20 cellular contexts compared by ENCODE assay signal in genomic region chr2:37683241-37683640, GRCh38. TPM values are rescaled to one million over a fixed set of nuclear protein-coding genes. Genes with fewer than 3 reads are reported as not detected.
A peak's percentile ranks its signal among the peaks of the same experiment; 100 is the strongest.
DNase-seq lines count a peak whose midpoint lies in the region; ATAC-seq and TF ChIP-seq lines count a peak whose summit lies in the region.
"Had no signal": no experiment of that assay in that cellular context is flagged by ENCODE, and none has a peak within 500 bp of the region (broad histone marks: within the 10 kb centered on the region; RNA-seq: fewer than 3 reads in every experiment).

No MANE protein-coding gene starts in this region.

- TF ChIP-seq CTCF in PC-3 (conservative IDR thresholded peaks at IDR 0.05; ENCODE audit: low read depth, low read length), result no peak
- TF ChIP-seq CTCF in natural killer cell (IDR thresholded peaks at IDR 0.05), result no peak
- TF ChIP-seq CTCF in gastroesophageal sphincter (IDR thresholded peaks at IDR 0.05), result no peak
- no peak for TF ChIP-seq CTCF in testis (IDR thresholded peaks at IDR 0.05)

- no peak for ATAC-seq in activated T-cell treated with anti-CD3 and anti-CD28 coated beads, Interleukin-2, amount 50 U/mL, for 72 hours (replicated peaks in 1 of 2)
- ATAC-seq in PC-3, result no peak
- no peak for ATAC-seq in natural killer cell
- ATAC-seq in HG02885 (IDR thresholded peaks at IDR 0.05; ENCODE audit: poor library complexity, unreplicated experiment), result no peak
- ATAC-seq in gastroesophageal sphincter, result no peak
- ATAC-seq: body of pancreas, Right ventricle myocardium inferior, sciatic nerve, WTC11 had no signal

- peaks cover 6 to 11% of the 10 kb centered on the region in 2 donors for H3K36me3 Mint-ChIP-seq in activated T-cell treated with anti-CD3 and anti-CD28 coated beads, Interleukin-2, amount 50 U/mL, for 72 hours (ENCODE audit: insufficient read depth in 2 of 2)
- peaks cover 15% of the 10 kb centered on the region for H3K36me3 Mint-ChIP-seq in activated naive CD8-positive, alpha-beta T cell treated with anti-CD3 and anti-CD28 coated beads for 36 hours
- peaks cover 8% of the 10 kb centered on the region for H3K36me3 Mint-ChIP-seq in natural killer cell
- H3K36me3 Mint-ChIP-seq: WTC11 had no signal

- no peak for DNase-seq in activated T-cell treated with anti-CD3 and anti-CD28 coated beads, Interleukin-2, amount 50 U/mL, for 72 hours
- DNase-seq in activated T-cell treated with anti-CD3 and anti-CD28 coated beads, Interleukin-2, amount 50 U/mL, for 48 hours, result no peak
- DNase-seq in PC-3, result no peak
- DNase-seq in activated naive CD8-positive, alpha-beta T cell treated with anti-CD3 and anti-CD28 coated beads for 36 hours, result no peak
- DNase-seq in natural killer cell, result no peak
- DNase-seq in testis, result no peak
- DNase-seq: ACHN; activated naive CD4-positive, alpha-beta T cell treated with anti-CD3 and anti-CD28 coated beads, Interleukin-2, amount 50 U/mL, for 16 hours; body of pancreas; effector memory CD4-positive, alpha-beta T cell; NCI-H2171 treated with DMSO at 0.1 percent for 48 hours; nephron progenitor cell; SW 1271 had no signal

- no peaks in the 10 kb centered on the region for H4K20me1 ChIP-seq in PC-3 (ENCODE audit: low read length)

- 88 to 91% methylated on average over 3 of the region's 3 CpGs for WGBS in gastroesophageal sphincter (ENCODE audit: low coverage in 1 of 2), 2 donors
- WGBS in testis, 2 donors, result 86 to 95% methylated on average over 3 of the region's 3 CpGs

- H3K9me2 ChIP-seq in PC-3 (replicated peaks; ENCODE audit: low read length), result no peaks in the 10 kb centered on the region

- no peak overlapping the region for H3K9ac ChIP-seq in PC-3 (ENCODE audit: low read length)
- H3K9ac ChIP-seq: parathyroid adenoma had no signal

- no TSS peak for BruUV-seq in PC-3 (replicated peaks; lab: Mats Ljungman, UMichigan)

- peak overlapping the region; percentile 25 to 84 for H3K4me3 Mint-ChIP-seq in activated T-cell treated with anti-CD3 and anti-CD28 coated beads, Interleukin-2, amount 50 U/mL, for 72 hours
- H3K4me3 Mint-ChIP-seq in activated naive CD8-positive, alpha-beta T cell treated with anti-CD3 and anti-CD28 coated beads for 36 hours, result no peak overlapping the region
- H3K4me3 Mint-ChIP-seq in natural killer cell, result peak overlapping the region; percentile 80
- H3K4me3 Mint-ChIP-seq: nephron progenitor cell, WTC11 had no signal

- H3K4me1 ChIP-seq in PC-3 (ENCODE audit: insufficient read depth, low read length), result peaks cover 8% of the 10 kb centered on the region; the same call in 1 of the 2 replicates
- H3K4me1 ChIP-seq in gastroesophageal sphincter, result peaks cover 0 to under 1% (median 0%) of the 10 kb centered on the region in 3 donors
- H3K4me1 ChIP-seq in testis, result no peaks in the 10 kb centered on the region
- H3K4me1 ChIP-seq: body of pancreas, parathyroid adenoma had no signal

- POLR2A ChIA-PET in PC-3 (lab: Charles Lee; ENCODE audit: unreplicated experiment), result no interaction called here

- H3K79me2 ChIP-seq in PC-3 (ENCODE audit: low read length), result no peaks in the 10 kb centered on the region
- H3K79me2 ChIP-seq: parathyroid adenoma had no signal

- H3K4me2 ChIP-seq in PC-3 (ENCODE audit: low read length), result no peak overlapping the region

- H3K4me3 ChIP-seq in PC-3 (ENCODE audit: low read length), result no peak overlapping the region
- H3K4me3 ChIP-seq in gastroesophageal sphincter, result no peak overlapping the region
- no peak overlapping the region for H3K4me3 ChIP-seq in testis
- H3K4me3 ChIP-seq: body of pancreas had no signal

- H3K27ac Mint-ChIP-seq in activated T-cell treated with anti-CD3 and anti-CD28 coated beads, Interleukin-2, amount 50 U/mL, for 72 hours, result peak overlapping the region; percentile 99
- peak overlapping the region; percentile 94 for H3K27ac Mint-ChIP-seq in activated naive CD8-positive, alpha-beta T cell treated with anti-CD3 and anti-CD28 coated beads for 36 hours
- H3K27ac Mint-ChIP-seq in natural killer cell, result peak overlapping the region; percentile 90 to 92
- H3K27ac Mint-ChIP-seq: nephron progenitor cell, WTC11 had no signal

- peaks cover 7 to 11% of the 10 kb centered on the region in 2 donors for H3K9me3 Mint-ChIP-seq in activated T-cell treated with anti-CD3 and anti-CD28 coated beads, Interleukin-2, amount 50 U/mL, for 72 hours
- H3K9me3 Mint-ChIP-seq in activated naive CD8-positive, alpha-beta T cell treated with anti-CD3 and anti-CD28 coated beads for 36 hours, result peaks cover 20% of the 10 kb centered on the region
- H3K9me3 Mint-ChIP-seq in natural killer cell, result peaks cover 2 to 5% of the 10 kb centered on the region in 2 donors
- H3K9me3 Mint-ChIP-seq: nephron progenitor cell, WTC11 had no signal

- H3K36me3 ChIP-seq in PC-3 (ENCODE audit: low read depth, low read length), result peaks cover 6% of the 10 kb centered on the region; the same call in 1 of the 2 replicates
- no peaks in the 10 kb centered on the region for H3K36me3 ChIP-seq in gastroesophageal sphincter
- H3K36me3 ChIP-seq in testis (ENCODE audit: low read depth, missing control alignments), result no peaks in the 10 kb centered on the region

- H3K27me3 ChIP-seq in PC-3 (ENCODE audit: low read length) (no peaks in the 10 kb centered on the region), gastroesophageal sphincter (no peaks in the 10 kb centered on the region), testis (no peaks in the 10 kb centered on the region)
- H3K27me3 ChIP-seq: body of pancreas had no signal

- CTCF ChIA-PET in PC-3 (lab: Charles Lee), result no interaction called here

- H3K9me3 ChIP-seq in PC-3 (ENCODE audit: low read length) (peaks cover 16% of the 10 kb centered on the region), gastroesophageal sphincter (no peaks in the 10 kb centered on the region), testis (no peaks in the 10 kb centered on the region)
- H3K9me3 ChIP-seq: body of pancreas had no signal

- H2AFZ ChIP-seq in PC-3 (ENCODE audit: low read length), result no peak overlapping the region
- H2AFZ ChIP-seq: parathyroid adenoma had no signal

- peaks cover 8% of the 10 kb centered on the region for H3F3A ChIP-seq in PC-3 (ENCODE audit: low read length, unreplicated experiment)

- TF ChIP-seq EP300 in gastroesophageal sphincter (IDR thresholded peaks at IDR 0.05), result no peak

- H3K27ac ChIP-seq in PC-3 (ENCODE audit: low read length), result peak overlapping the region; percentile 69
- no peak overlapping the region for H3K27ac ChIP-seq in gastroesophageal sphincter
- no peak overlapping the region for H3K27ac ChIP-seq in testis
- H3K27ac ChIP-seq: body of pancreas, C4-2B, parathyroid adenoma had no signal

- H3K27me3 Mint-ChIP-seq in activated T-cell treated with anti-CD3 and anti-CD28 coated beads, Interleukin-2, amount 50 U/mL, for 72 hours (ENCODE audit: low read depth), result no peaks in the 10 kb centered on the region
- H3K27me3 Mint-ChIP-seq in activated naive CD8-positive, alpha-beta T cell treated with anti-CD3 and anti-CD28 coated beads for 36 hours, result no peaks in the 10 kb centered on the region
- no peaks in the 10 kb centered on the region for H3K27me3 Mint-ChIP-seq in natural killer cell (ENCODE audit: low read depth in 2 of 2)

- TF ChIP-seq POLR2A in gastroesophageal sphincter (IDR thresholded peaks at IDR 0.05) (no peak), testis (IDR thresholded peaks at IDR 0.05) (no peak)

- H3K4me1 Mint-ChIP-seq in activated T-cell treated with anti-CD3 and anti-CD28 coated beads, Interleukin-2, amount 50 U/mL, for 72 hours (ENCODE audit: low read depth), result peaks cover 48% of the 10 kb centered on the region
- peaks cover 25% of the 10 kb centered on the region for H3K4me1 Mint-ChIP-seq in activated naive CD8-positive, alpha-beta T cell treated with anti-CD3 and anti-CD28 coated beads for 36 hours
- peaks cover 29 to 37% of the 10 kb centered on the region in 2 donors for H3K4me1 Mint-ChIP-seq in natural killer cell
- H3K4me1 Mint-ChIP-seq: nephron progenitor cell, WTC11 had no signal

- intact Hi-C loops in PC-3 (cut with micrococcal nuclease) (no loop called here), natural killer cell (cut with micrococcal nuclease) (loop anchor here (5.0 kb wide), 1 partner anchor 36 kb away; no protein-coding TSS in a partner anchor), testis (cut with DNase I; ENCODE audit: low total_unique reads) (no loop called here)

RNA-seq across cellular contexts. Expression of gene CDC42EP3, which starts 11.8 kb away (rescaled TPM):
- 10 to 100 TPM; 27.0 to 28.9 TPM for total RNA-seq in activated T-cell treated with anti-CD3 and anti-CD28 coated beads, Interleukin-2, amount 50 U/mL, for 72 hours
- total RNA-seq in PC-3 (2014; rRNA removed) (22.5 and 28.4 TPM in 2 replicates), natural killer cell (100 to 1,000 TPM in 1 of 3 donors, 10 to 100 TPM in 2; 73.9 to 105 (median 84.6) TPM), gastroesophageal sphincter (100 to 1,000 TPM in 2 of 4 donors, 10 to 100 TPM in 2; 39.4 to 198 (median 87.4) TPM), testis (10 to 100 TPM; 44.3 to 50.6 TPM)
- 10 to 100 TPM; 18.6 to 22.2 TPM for total RNA-seq in activated naive CD8-positive, alpha-beta T cell treated with anti-CD3 and anti-CD28 coated beads for 36 hours
- polyA plus RNA-seq in testis (ENCODE audit: insufficient read depth, low read depth, low replicate concordance), result 107 TPM
